In genomic region chr3:62142696-62143095, GRCh38 we compare ENCODE assay signal across 21 cellular contexts.
"Had no signal": no experiment of that assay in that cellular context is flagged by ENCODE, and none has a peak within 500 bp of the region (broad histone marks: within the 10 kb centered on the region; RNA-seq: fewer than 3 reads in every experiment).

No MANE protein-coding gene starts in this region.

- DNase-seq: activated CD4-positive, alpha-beta T cell treated with anti-CD3 and anti-CD28 coated beads for 1 hour; activated CD4-positive, alpha-beta T cell treated with anti-CD3 and anti-CD28 coated beads, Interleukin-2, amount 50 U/mL, for 1 hour; activated CD8-positive, alpha-beta T cell treated with anti-CD3 and anti-CD28 coated beads, Interleukin-2, amount 10 ng/mL, durations not matched to agents 7 days and 5 days; activated gamma-delta T cell; activated naive CD4-positive, alpha-beta T cell treated with anti-CD3 and anti-CD28 coated beads, Interleukin-2, amount 50 U/mL, for 16 hours; activated naive CD8-positive, alpha-beta T cell treated with anti-CD3 and anti-CD28 coated beads, Interleukin-2, amount 50 U/mL, for 24 hours; caudate nucleus; dermis blood vessel endothelial cell; effector memory CD4-positive, alpha-beta T cell; foreskin melanocyte; hippocampal formation; spleen; stimulated activated CD4-positive, alpha-beta T cell treated with anti-CD3 and anti-CD28 coated beads, Interleukin-4, amount 100 ng/mL, for 1 hour; stimulated activated naive CD4-positive, alpha-beta T cell; T-cell; testis; upper lobe of right lung; WERI-Rb-1 had no signal

- H3K27me3 ChIP-seq: spleen, testis, upper lobe of right lung had no signal

- H3K36me3 ChIP-seq: spleen, upper lobe of right lung had no signal

- H3K27ac Mint-ChIP-seq: activated CD8-positive, alpha-beta T cell treated with anti-CD3 and anti-CD28 coated beads, Interleukin-2, amount 10 ng/mL, durations not matched to agents 7 days and 5 days; activated naive CD8-positive, alpha-beta T cell treated with anti-CD3 and anti-CD28 coated beads, Interleukin-2, amount 50 U/mL, for 24 hours; activated T-helper 1 cell treated with anti-CD3 and anti-CD28 coated beads, Interleukin-12 subunit alpha, Interleukin-12 subunit beta, Interleukin-2, Interleukin-4 antibody, amounts not matched to agents 30 ng/mL and 10 ng/mL and 1 ng/mL, durations not matched to agents 14 hours and 24 hours and 36 hours; brain; T-cell; T-helper 2 cell treated with Interferon-gamma antibody and Interleukin-4, amounts not matched to agents 5 μg/mL and 100 μg/mL, for 36 hours had no signal

- H3K27me3 Mint-ChIP-seq: activated naive CD8-positive, alpha-beta T cell treated with anti-CD3 and anti-CD28 coated beads, Interleukin-2, amount 50 U/mL, for 24 hours had no signal

- H3K4me1 ChIP-seq: testis had no signal

- H3K4me1 Mint-ChIP-seq: activated naive CD8-positive, alpha-beta T cell treated with anti-CD3 and anti-CD28 coated beads, Interleukin-2, amount 50 U/mL, for 24 hours; T-cell had no signal

- H3K36me3 Mint-ChIP-seq: T-cell had no signal

- H3K27ac ChIP-seq: spleen, testis, upper lobe of right lung, WERI-Rb-1 had no signal

- H3K4me3 Mint-ChIP-seq: activated CD8-positive, alpha-beta T cell treated with anti-CD3 and anti-CD28 coated beads, Interleukin-2, amount 10 ng/mL, durations not matched to agents 7 days and 5 days; activated naive CD8-positive, alpha-beta T cell treated with anti-CD3 and anti-CD28 coated beads, Interleukin-2, amount 50 U/mL, for 24 hours; activated T-helper 1 cell treated with anti-CD3 and anti-CD28 coated beads, Interleukin-12 subunit alpha, Interleukin-12 subunit beta, Interleukin-2, Interleukin-4 antibody, amounts not matched to agents 30 ng/mL and 10 ng/mL and 1 ng/mL, durations not matched to agents 14 hours and 24 hours and 36 hours; brain; T-cell; T-helper 2 cell treated with Interferon-gamma antibody and Interleukin-4, amounts not matched to agents 5 μg/mL and 100 μg/mL, for 36 hours had no signal

- H3K9me3 Mint-ChIP-seq: activated T-helper 1 cell treated with anti-CD3 and anti-CD28 coated beads, Interleukin-12 subunit alpha, Interleukin-12 subunit beta, Interleukin-2, Interleukin-4 antibody, amounts not matched to agents 30 ng/mL and 10 ng/mL and 1 ng/mL, durations not matched to agents 14 hours and 24 hours and 36 hours; brain; T-cell; T-helper 2 cell treated with Interferon-gamma antibody and Interleukin-4, amounts not matched to agents 5 μg/mL and 100 μg/mL, for 36 hours had no signal

- H3K4me3 ChIP-seq: spleen, testis, upper lobe of right lung had no signal

- H3K9me3 ChIP-seq: spleen, testis, upper lobe of right lung had no signal
